20 cellular contexts compared by ENCODE assay signal in genomic region chr4:81758865-81759264, GRCh38.
DNase-seq lines count a peak whose midpoint lies in the region; ATAC-seq and TF ChIP-seq lines count a peak whose summit lies in the region.
"Had no signal": no experiment of that assay in that cellular context is flagged by ENCODE, and none has a peak within 500 bp of the region (broad histone marks: within the 10 kb centered on the region; RNA-seq: fewer than 3 reads in every experiment).

No MANE protein-coding gene starts in this region.

- no peak overlapping the region for H3K27ac ChIP-seq in vagina
- H3K27ac ChIP-seq: breast epithelium, C4-2B, right atrium auricular region had no signal

- TF ChIP-seq POLR2A in vagina (IDR thresholded peaks at IDR 0.05): no peak

- no peaks in the 10 kb centered on the region for H3K27me3 ChIP-seq in vagina
- H3K27me3 ChIP-seq: breast epithelium, right atrium auricular region had no signal

- H3K9me3 ChIP-seq in vagina: no peaks in the 10 kb centered on the region
- H3K9me3 ChIP-seq: breast epithelium, mucosa of descending colon, right atrium auricular region had no signal

- intact Hi-C loops in vagina (cut with DNase I): no loop called here

- ATAC-seq in GM21367 (IDR thresholded peaks at IDR 0.05; ENCODE audit: unreplicated experiment): peak; percentile 53
- peak; percentile 46 for ATAC-seq in HG03565 (IDR thresholded peaks at IDR 0.05; ENCODE audit: unreplicated experiment)
- ATAC-seq in left lobe of liver: no peak
- ATAC-seq: activated T-helper 17 cell treated with anti-CD3 and anti-CD28 coated beads, Interleukin-2, amount 50 U/mL, for 72 hours; left colon; mucosa of descending colon; stimulated activated naive CD8-positive, alpha-beta T cell treated with anti-CD3 and anti-CD28 coated beads, Interleukin-15, amount 100 ng/mL, for 72 hours; WTC11 had no signal

- no peak overlapping the region for H3K4me3 ChIP-seq in vagina
- H3K4me3 ChIP-seq: breast epithelium, mucosa of descending colon, right atrium auricular region had no signal

- in situ Hi-C loops in GM13976 (cut with MboI; ENCODE audit: low sequenced_read_pairs, unreplicated experiment): no loop called here

- no peaks in the 10 kb centered on the region for H3K36me3 ChIP-seq in vagina
- H3K36me3 ChIP-seq: breast epithelium, right atrium auricular region had no signal

- TF ChIP-seq CTCF in vagina (IDR thresholded peaks at IDR 0.05): no peak
- no peak for TF ChIP-seq CTCF in GM13976 (IDR thresholded peaks at IDR 0.05; ENCODE audit: borderline replicate concordance, control extremely low read depth, extremely low read depth, insufficient read depth, missing control alignments)

- H3K4me1 ChIP-seq in vagina: no peaks in the 10 kb centered on the region
- H3K4me1 ChIP-seq: breast epithelium, right atrium auricular region had no signal

- DNase-seq in GDM1 (lab: John Stamatoyannopoulos, UW) (peak; percentile 54), UCSD-AML1 (lab: John Stamatoyannopoulos, UW; ENCODE audit: unreplicated experiment) (peak; percentile 38), vagina (ENCODE audit: extremely low spot score in 2 of 2) (no peak), left lobe of liver (ENCODE audit: low spot score) (no peak), NCI-H2196 (lab: John Stamatoyannopoulos, UW; ENCODE audit: unreplicated experiment) (no peak), GM13976 (ENCODE audit: low spot score) (no peak)
- DNase-seq: foreskin melanocyte; left colon; mucosa of descending colon; NCI-H1092; NCI-H748 treated with DMSO at 0.1 percent for 48 hours; nucleus accumbens; stimulated activated naive CD8-positive, alpha-beta T cell treated with anti-CD3 and anti-CD28 coated beads, Interleukin-15, amount 100 ng/mL, for 72 hours had no signal

Comparison
In these comparisons a context has a peak if more than half of its experiments do, and no peak if none do; other contexts are left out.
1. DNase-seq: peak in GDM1 (single experiment) and UCSD-AML1 (single experiment); none in vagina (0 of 2), left lobe of liver (single experiment), NCI-H2196 (single experiment) and GM13976 (single experiment).